1 cellular context compared by ENCODE assay signal in the genomic region with DNA sequence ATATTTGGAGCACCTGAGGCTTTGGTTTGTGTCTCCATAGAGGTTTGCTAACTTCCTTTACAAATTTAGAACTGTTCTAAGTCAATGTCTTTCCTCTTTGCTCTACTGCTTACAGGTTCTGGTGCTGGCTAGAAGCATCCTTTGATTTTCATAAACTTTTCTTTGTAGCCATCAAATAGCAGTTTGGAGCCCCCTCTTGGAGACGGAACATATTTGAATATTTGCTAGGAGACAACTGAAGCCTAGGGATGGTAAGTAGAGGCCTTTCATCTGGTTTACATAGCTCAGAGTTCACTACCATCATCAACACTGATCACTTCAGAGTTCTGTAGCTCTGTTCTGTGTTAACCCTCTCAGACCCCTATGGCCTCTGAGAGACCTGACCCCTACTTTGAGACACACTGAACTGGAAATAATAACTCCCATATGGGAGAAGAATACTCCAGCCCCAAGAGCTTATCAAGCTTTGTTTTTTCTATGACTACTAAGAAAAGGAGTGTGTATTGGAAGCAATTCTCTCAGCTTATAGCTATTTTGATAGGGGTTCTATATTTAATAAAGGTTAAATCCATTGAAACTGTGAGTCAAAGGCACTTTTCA.
TF ChIP-seq lines count a peak whose summit lies in the region.

No MANE protein-coding gene starts in this region.

TF ChIP-seq in WTC11, 78 proteins besides CTCF, POLR2A, EP300 and RAD21 (continued from another document):
- TF ChIP-seq, protein P1, sequence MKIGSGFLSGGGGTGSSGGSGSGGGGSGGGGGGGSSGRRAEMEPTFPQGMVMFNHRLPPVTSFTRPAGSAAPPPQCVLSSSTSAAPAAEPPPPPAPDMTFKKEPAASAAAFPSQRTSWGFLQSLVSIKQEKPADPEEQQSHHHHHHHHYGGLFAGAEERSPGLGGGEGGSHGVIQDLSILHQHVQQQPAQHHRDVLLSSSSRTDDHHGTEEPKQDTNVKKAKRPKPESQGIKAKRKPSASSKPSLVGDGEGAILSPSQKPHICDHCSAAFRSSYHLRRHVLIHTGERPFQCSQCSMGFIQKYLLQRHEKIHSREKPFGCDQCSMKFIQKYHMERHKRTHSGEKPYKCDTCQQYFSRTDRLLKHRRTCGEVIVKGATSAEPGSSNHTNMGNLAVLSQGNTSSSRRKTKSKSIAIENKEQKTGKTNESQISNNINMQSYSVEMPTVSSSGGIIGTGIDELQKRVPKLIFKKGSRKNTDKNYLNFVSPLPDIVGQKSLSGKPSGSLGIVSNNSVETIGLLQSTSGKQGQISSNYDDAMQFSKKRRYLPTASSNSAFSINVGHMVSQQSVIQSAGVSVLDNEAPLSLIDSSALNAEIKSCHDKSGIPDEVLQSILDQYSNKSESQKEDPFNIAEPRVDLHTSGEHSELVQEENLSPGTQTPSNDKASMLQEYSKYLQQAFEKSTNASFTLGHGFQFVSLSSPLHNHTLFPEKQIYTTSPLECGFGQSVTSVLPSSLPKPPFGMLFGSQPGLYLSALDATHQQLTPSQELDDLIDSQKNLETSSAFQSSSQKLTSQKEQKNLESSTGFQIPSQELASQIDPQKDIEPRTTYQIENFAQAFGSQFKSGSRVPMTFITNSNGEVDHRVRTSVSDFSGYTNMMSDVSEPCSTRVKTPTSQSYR (CRISPR knock-in tag; IDR thresholded peaks at IDR 0.05) = no peak
- TF ChIP-seq SMAD3 (CRISPR knock-in tag; IDR thresholded peaks at IDR 0.05; ENCODE audit: borderline replicate concordance) = no peak
- TF ChIP-seq TEAD4 (CRISPR knock-in tag; IDR thresholded peaks at IDR 0.05) = no peak
- TF ChIP-seq, protein P2, sequence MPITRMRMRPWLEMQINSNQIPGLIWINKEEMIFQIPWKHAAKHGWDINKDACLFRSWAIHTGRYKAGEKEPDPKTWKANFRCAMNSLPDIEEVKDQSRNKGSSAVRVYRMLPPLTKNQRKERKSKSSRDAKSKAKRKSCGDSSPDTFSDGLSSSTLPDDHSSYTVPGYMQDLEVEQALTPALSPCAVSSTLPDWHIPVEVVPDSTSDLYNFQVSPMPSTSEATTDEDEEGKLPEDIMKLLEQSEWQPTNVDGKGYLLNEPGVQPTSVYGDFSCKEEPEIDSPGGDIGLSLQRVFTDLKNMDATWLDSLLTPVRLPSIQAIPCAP (CRISPR knock-in tag; IDR thresholded peaks at IDR 0.05) = no peak
